8 cellular contexts compared by ENCODE assay signal in the genomic region with DNA sequence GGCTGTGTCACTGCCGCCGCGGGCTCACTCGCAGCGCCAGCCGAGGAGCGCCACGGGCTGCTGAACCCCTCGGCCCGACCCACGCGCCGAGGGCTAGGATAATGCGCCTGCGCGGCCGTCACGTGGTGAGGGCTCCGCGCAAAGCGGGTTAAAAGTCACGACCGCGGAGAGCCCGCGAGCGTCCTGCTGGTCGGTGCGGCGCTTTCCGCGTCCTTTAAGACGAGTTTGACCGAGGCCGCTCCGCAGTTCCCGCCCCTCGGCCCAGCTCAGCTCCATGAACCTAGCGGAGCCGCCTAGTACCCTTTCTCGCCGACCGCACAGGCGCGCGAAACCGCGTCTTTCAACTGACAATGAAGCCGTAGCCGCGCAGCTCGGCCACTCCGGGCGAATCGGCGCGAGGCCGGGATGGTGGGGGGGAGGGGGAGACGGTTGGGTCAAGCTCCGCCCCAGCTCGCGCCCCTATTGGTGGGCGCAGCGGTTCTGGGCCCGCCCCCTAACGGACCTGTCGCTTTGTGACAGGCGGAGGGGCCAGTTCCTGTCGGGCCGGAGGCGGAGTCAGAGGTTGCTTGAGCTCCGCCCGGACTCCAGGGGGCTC. TPM values are rescaled to one million over a fixed set of nuclear protein-coding genes. Genes with fewer than 3 reads are reported as not detected.
DNase-seq lines count a peak whose midpoint lies in the region; ATAC-seq and TF ChIP-seq lines count a peak whose summit lies in the region.

No MANE protein-coding gene starts in this region.

- peak overlapping the region; percentile 95 for H3K4me3 Mint-ChIP-seq in activated CD4-positive, alpha-beta T cell treated with anti-CD3 and anti-CD28 coated beads, Interleukin-2, amount 10 ng/mL, durations not matched to agents 24 days and 14 days

- peaks cover 42% of the 10 kb centered on the region for H4K20me1 ChIP-seq in BLaER1

- H3K9ac ChIP-seq in BLaER1 = peak overlapping the region; percentile 99
- peak overlapping the region; percentile 97 to 98 for H3K9ac ChIP-seq in colonic mucosa (ENCODE audit: low read depth in 2 of 2, low read length in 2 of 2)

- intact Hi-C loops in activated CD4-positive, alpha-beta T cell treated with anti-CD3 and anti-CD28 coated beads, Interleukin-2, amount 10 ng/mL, durations not matched to agents 24 days and 14 days (cut with micrococcal nuclease) = loop anchor here (1.0 to 10.0 kb wide), 14 partner anchors 59 to 1433 kb away; partner anchors contain the start of genes CNOT10 and GPD1L
- intact Hi-C loops in colonic mucosa (cut with DNase I) = no loop called here

- DNase-seq in NCI-H526 (lab: John Stamatoyannopoulos, UW) = peak; percentile 96 to 99
- peak; percentile 100 for DNase-seq in activated CD4-positive, alpha-beta T cell treated with anti-CD3 and anti-CD28 coated beads, Interleukin-2, amount 10 ng/mL, durations not matched to agents 24 days and 14 days
- DNase-seq in colonic mucosa = peak; percentile 99
- peak; percentile 94 to 99 (median 97) for DNase-seq in stimulated activated CD4-positive, alpha-beta T cell treated with anti-CD3 and anti-CD28 coated beads, Interleukin-1b, Interleukin-23, amount 100 ng/mL, for 24 hours (ENCODE audit: low read depth in 4 of 4, low spot score in 1 of 4)

- no peaks in the 10 kb centered on the region for H3K36me3 ChIP-seq in BLaER1
- H3K36me3 ChIP-seq in colonic mucosa = no peaks in the 10 kb centered on the region

- ATAC-seq in GM19328 (IDR thresholded peaks at IDR 0.05; ENCODE audit: unreplicated experiment) = peak; percentile 84
- peak; percentile 75 for ATAC-seq in HG03469 (IDR thresholded peaks at IDR 0.05; ENCODE audit: unreplicated experiment)

- H3K4me3 ChIP-seq in BLaER1 (peak overlapping the region; percentile 98), colonic mucosa (peak overlapping the region; percentile 98)

- no peaks in the 10 kb centered on the region for H3K9me3 ChIP-seq in BLaER1
- H3K9me3 ChIP-seq in colonic mucosa = no peaks in the 10 kb centered on the region

- H3K27me3 ChIP-seq in BLaER1 (no peaks in the 10 kb centered on the region), colonic mucosa (no peaks in the 10 kb centered on the region), layer of hippocampus (ENCODE audit: control insufficient read depth, insufficient read depth, low read length) (no peaks in the 10 kb centered on the region)

- H3K36me3 Mint-ChIP-seq in activated CD4-positive, alpha-beta T cell treated with anti-CD3 and anti-CD28 coated beads, Interleukin-2, amount 10 ng/mL, durations not matched to agents 24 days and 14 days (ENCODE audit: low read depth) = peaks cover 10% of the 10 kb centered on the region

- H3K4me1 Mint-ChIP-seq in activated CD4-positive, alpha-beta T cell treated with anti-CD3 and anti-CD28 coated beads, Interleukin-2, amount 10 ng/mL, durations not matched to agents 24 days and 14 days = peaks cover 19% of the 10 kb centered on the region

- no peaks in the 10 kb centered on the region for H3K27me3 Mint-ChIP-seq in activated CD4-positive, alpha-beta T cell treated with anti-CD3 and anti-CD28 coated beads, Interleukin-2, amount 10 ng/mL, durations not matched to agents 24 days and 14 days

- H3K27ac Mint-ChIP-seq in activated CD4-positive, alpha-beta T cell treated with anti-CD3 and anti-CD28 coated beads, Interleukin-2, amount 10 ng/mL, durations not matched to agents 24 days and 14 days = peak overlapping the region; percentile 99

- H3K4me2 ChIP-seq in BLaER1 = peak overlapping the region; percentile 81

- peaks cover 30% of the 10 kb centered on the region for H3K4me1 ChIP-seq in BLaER1
- H3K4me1 ChIP-seq in colonic mucosa = peaks cover 6% of the 10 kb centered on the region

- peak overlapping the region; percentile 99 for H3K27ac ChIP-seq in BLaER1
- H3K27ac ChIP-seq in colonic mucosa = peak overlapping the region; percentile 99
- H3K27ac ChIP-seq in layer of hippocampus (ENCODE audit: low read depth, low read length) = peak overlapping the region; percentile 100

- TF ChIP-seq CTCF in colonic mucosa (IDR thresholded peaks at IDR 0.05) = no peak

- H3K9me3 Mint-ChIP-seq in activated CD4-positive, alpha-beta T cell treated with anti-CD3 and anti-CD28 coated beads, Interleukin-2, amount 10 ng/mL, durations not matched to agents 24 days and 14 days = no peaks in the 10 kb centered on the region

RNA-seq across cellular contexts. Expression of gene STT3B, which starts 0.6 kb away (rescaled TPM):
- 118 and 120 TPM in 2 replicates for total RNA-seq in activated CD4-positive, alpha-beta T cell treated with anti-CD3 and anti-CD28 coated beads, Interleukin-2, amount 10 ng/mL, durations not matched to agents 24 days and 14 days
- 100 to 1,000 TPM; 118 to 143 TPM for total RNA-seq in colonic mucosa

Comparison
In these comparisons a context has a peak if more than half of its experiments do, and no peak if none do; other contexts are left out.
1. Peak in every context shown above with its lines: DNase-seq, ATAC-seq, H3K4me3 ChIP-seq and H3K27ac ChIP-seq.